In genomic region chr12:123089631-123090353, GRCh38 we compare ENCODE assay signal across 8 cellular contexts.
DNase-seq lines count a peak whose midpoint lies in the region; ATAC-seq and TF ChIP-seq lines count a peak whose summit lies in the region.

No MANE protein-coding gene starts in this region.

- H3K36me3 ChIP-seq in thyroid gland: no peaks in the 10 kb centered on the region

- CTCF ChIA-PET in activated CD4-positive, alpha-beta T cell treated with anti-CD3 and anti-CD28 coated beads for 36 hours (lab: Charles Lee): interaction anchor here (0.6 to 1.1 kb wide), 4 partner anchors 13 to 253 kb away, joined by 3 read pairs; no protein-coding TSS in a partner anchor
- CTCF ChIA-PET in RWPE1 (lab: Yijun Ruan, JAX): interaction anchor here (0.7 to 1.4 kb wide), 2 partner anchors 41 to 61 kb away, joined by 4 read pairs; partner anchors contain the start of gene PITPNM2

- no peak overlapping the region for H3K27ac Mint-ChIP-seq in activated CD4-positive, alpha-beta T cell treated with anti-CD3 and anti-CD28 coated beads for 36 hours
- peak overlapping the region; percentile 87 for H3K27ac Mint-ChIP-seq in stimulated activated memory B cell treated with anti-CD40 and anti-IgM and Interleukin-4, amounts not matched to agents 10 μg/mL and 1 μg/mL and 100 μg/mL, for 72 hours

- ATAC-seq in activated CD4-positive, alpha-beta T cell treated with anti-CD3 and anti-CD28 coated beads for 36 hours: peak; percentile 66
- peak; percentile 42 for ATAC-seq in stimulated activated memory B cell treated with anti-CD40 and anti-IgM and Interleukin-4, amounts not matched to agents 10 μg/mL and 1 μg/mL and 100 μg/mL, for 72 hours
- no peak for ATAC-seq in GM18511 (IDR thresholded peaks at IDR 0.05; ENCODE audit: unreplicated experiment)

- no peak overlapping the region for H3K4me3 ChIP-seq in thyroid gland (replicated peaks in 1 of 3)

- peak overlapping the region; percentile 83 for H3K27ac ChIP-seq in RWPE1
- no peak overlapping the region for H3K27ac ChIP-seq in thyroid gland

- WGBS in thyroid gland, 2 donors: 65 to 81% methylated on average over 2 of the region's 2 CpGs

- POLR2A ChIA-PET in activated CD4-positive, alpha-beta T cell treated with anti-CD3 and anti-CD28 coated beads for 36 hours (lab: Charles Lee): interaction anchor here (0.5 kb wide), 1 partner anchor 354 kb away, joined by 9 read pairs; no protein-coding TSS in a partner anchor
- POLR2A ChIA-PET in RWPE1 (lab: Yijun Ruan, JAX; ENCODE audit: low non-redundant PET): no interaction called here

- no peak overlapping the region for H3K4me3 Mint-ChIP-seq in activated CD4-positive, alpha-beta T cell treated with anti-CD3 and anti-CD28 coated beads for 36 hours
- no peak overlapping the region for H3K4me3 Mint-ChIP-seq in stimulated activated memory B cell treated with anti-CD40 and anti-IgM and Interleukin-4, amounts not matched to agents 10 μg/mL and 1 μg/mL and 100 μg/mL, for 72 hours

- peaks cover 0 to 8% of the 10 kb centered on the region in 2 donors for H3K4me1 ChIP-seq in thyroid gland

- intact Hi-C loops in activated CD4-positive, alpha-beta T cell treated with anti-CD3 and anti-CD28 coated beads for 36 hours (cut with DNase I, micrococcal nuclease): no loop called here
- intact Hi-C loops in thyroid gland (cut with DNase I): no loop called here

- no peaks in the 10 kb centered on the region for H3K9me3 Mint-ChIP-seq in activated CD4-positive, alpha-beta T cell treated with anti-CD3 and anti-CD28 coated beads for 36 hours (ENCODE audit: low read depth)
- no peaks in the 10 kb centered on the region for H3K9me3 Mint-ChIP-seq in stimulated activated memory B cell treated with anti-CD40 and anti-IgM and Interleukin-4, amounts not matched to agents 10 μg/mL and 1 μg/mL and 100 μg/mL, for 72 hours

- no peaks in the 10 kb centered on the region for H3K27me3 Mint-ChIP-seq in activated CD4-positive, alpha-beta T cell treated with anti-CD3 and anti-CD28 coated beads for 36 hours
- H3K27me3 Mint-ChIP-seq in stimulated activated memory B cell treated with anti-CD40 and anti-IgM and Interleukin-4, amounts not matched to agents 10 μg/mL and 1 μg/mL and 100 μg/mL, for 72 hours: no peaks in the 10 kb centered on the region

- no peak for DNase-seq in activated CD4-positive, alpha-beta T cell treated with anti-CD3 and anti-CD28 coated beads for 36 hours
- DNase-seq in activated CD4-positive, alpha-beta T cell treated with anti-CD3 and anti-CD28 coated beads, Interleukin-2, amount 50 U/mL, for 1 hour: no peak
- DNase-seq in RWPE1 (ENCODE audit: low spot score): peak; percentile 93
- DNase-seq in fibroblast of gingiva (ENCODE audit: low read depth): peak; percentile 79
- no peak for DNase-seq in NCI-H187 treated with DMSO at 0.1 percent for 48 hours (lab: John Stamatoyannopoulos, UW)
- no peak for DNase-seq in thyroid gland

- TF ChIP-seq CTCF in RWPE1 (conservative IDR thresholded peaks at IDR 0.05; ENCODE audit: low read depth) (no peak), thyroid gland (IDR thresholded peaks at IDR 0.05) (no peak)

- no peaks in the 10 kb centered on the region for H3K27me3 ChIP-seq in thyroid gland

- TF ChIP-seq POLR2A in thyroid gland (IDR thresholded peaks at IDR 0.05): no peak

- H3K4me1 Mint-ChIP-seq in activated CD4-positive, alpha-beta T cell treated with anti-CD3 and anti-CD28 coated beads for 36 hours: peaks cover 17% of the 10 kb centered on the region
- peaks cover 61% of the 10 kb centered on the region for H3K4me1 Mint-ChIP-seq in stimulated activated memory B cell treated with anti-CD40 and anti-IgM and Interleukin-4, amounts not matched to agents 10 μg/mL and 1 μg/mL and 100 μg/mL, for 72 hours

- no peaks in the 10 kb centered on the region for H3K36me3 Mint-ChIP-seq in activated CD4-positive, alpha-beta T cell treated with anti-CD3 and anti-CD28 coated beads for 36 hours (ENCODE audit: low read depth)
- no peaks in the 10 kb centered on the region for H3K36me3 Mint-ChIP-seq in stimulated activated memory B cell treated with anti-CD40 and anti-IgM and Interleukin-4, amounts not matched to agents 10 μg/mL and 1 μg/mL and 100 μg/mL, for 72 hours

- no peaks in the 10 kb centered on the region for H3K9me3 ChIP-seq in thyroid gland

Comparison
In these comparisons a context has a peak if more than half of its experiments do, and no peak if none do; other contexts are left out.
1. DNase-seq: peak in RWPE1 (single experiment) and fibroblast of gingiva (single experiment); none in activated CD4-positive, alpha-beta T cell treated with anti-CD3 and anti-CD28 coated beads for 36 hours (single experiment), activated CD4-positive, alpha-beta T cell treated with anti-CD3 and anti-CD28 coated beads, Interleukin-2, amount 50 U/mL, for 1 hour (single experiment), NCI-H187 treated with DMSO at 0.1 percent for 48 hours (single experiment) and thyroid gland (0 of 2).